ENCODE assay signal across 16 cellular contexts in the genomic region with DNA sequence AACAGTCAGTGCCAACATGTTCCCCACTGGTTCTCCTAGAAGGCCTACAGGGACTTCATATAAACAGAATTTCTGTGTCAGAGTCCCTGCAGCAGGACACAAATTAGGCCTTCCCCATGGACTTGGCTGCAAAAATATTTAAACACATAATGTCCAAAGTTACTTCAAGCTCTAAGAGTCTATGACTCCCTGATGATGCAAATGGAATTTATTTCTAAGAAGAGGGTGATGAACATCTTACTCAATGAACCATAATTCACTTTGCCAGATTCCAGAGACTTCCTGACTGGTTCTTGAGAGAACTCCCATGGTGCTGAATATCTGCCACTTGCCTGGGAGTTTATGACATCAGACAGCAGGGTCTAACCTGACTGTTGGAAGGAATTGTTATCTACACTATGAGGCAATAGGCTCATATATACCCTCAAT. TPM values are rescaled to one million over a fixed set of nuclear protein-coding genes. Genes with fewer than 3 reads are reported as not detected.
A peak's percentile ranks its signal among the peaks of the same experiment; 100 is the strongest.
DNase-seq lines count a peak whose midpoint lies in the region; ATAC-seq and TF ChIP-seq lines count a peak whose summit lies in the region.
"Had no signal": no experiment of that assay in that cellular context is flagged by ENCODE, and none has a peak within 500 bp of the region (broad histone marks: within the 10 kb centered on the region; RNA-seq: fewer than 3 reads in every experiment).

No MANE protein-coding gene starts in this region.

- H3F3A ChIP-seq in SK-N-SH (replicated peaks; ENCODE audit: insufficient read depth), result peaks cover 37% of the 10 kb centered on the region

- intact Hi-C loops in lower leg skin (cut with DNase I; ENCODE audit: low total_unique reads) (no loop called here), prostate gland (cut with DNase I) (no loop called here)

- no peaks in the 10 kb centered on the region for H4K20me1 ChIP-seq in SK-N-SH (ENCODE audit: insufficient read depth)
- H4K20me1 ChIP-seq: BLaER1 treated with 17β-estradiol and CSF1 and Interleukin-3, amounts not matched to agents 10 nM and 100 nM had no signal

- TF ChIP-seq POLR2A in lower leg skin (IDR thresholded peaks at IDR 0.05) (no peak), prostate gland (IDR thresholded peaks at IDR 0.05) (no peak)

- H3K27ac ChIP-seq in SK-N-SH (ENCODE audit: low read depth in 2 of 2, low read length in 1 of 2) (peak overlapping the region in 1 of 2 experiments; percentile 79; a peak in 2 of 4 replicates), prostate gland (no peak overlapping the region)
- H3K27ac ChIP-seq: BLaER1 treated with 17β-estradiol and CSF1 and Interleukin-3, amounts not matched to agents 10 nM and 100 nM had no signal

- POLR2A ChIA-PET in SK-N-SH (lab: Yijun Ruan, JAX), result no interaction called here

- CTCF ChIA-PET in SK-N-SH (lab: Yijun Ruan, JAX), result no interaction called here

- H3K9me2 ChIP-seq in SK-N-SH, result no peaks in the 10 kb centered on the region

- H3K4me3 ChIP-seq in SK-N-SH (ENCODE audit: low read depth in 2 of 2, low read length in 1 of 2) (no peak overlapping the region), lower leg skin (ENCODE audit: low read depth, poor library complexity, severe bottlenecking) (no peak overlapping the region), prostate gland (no peak overlapping the region)
- H3K4me3 ChIP-seq: BLaER1 treated with 17β-estradiol and CSF1 and Interleukin-3, amounts not matched to agents 10 nM and 100 nM; thyroid gland had no signal

- H3K36me3 ChIP-seq in SK-N-SH (replicated peaks in 1 of 2; ENCODE audit: control insufficient read depth in 1 of 2, insufficient read depth in 2 of 2, low read length in 1 of 2) (no peaks in the 10 kb centered on the region), prostate gland (no peaks in the 10 kb centered on the region)
- H3K36me3 ChIP-seq: BLaER1 treated with 17β-estradiol and CSF1 and Interleukin-3, amounts not matched to agents 10 nM and 100 nM; thyroid gland had no signal

- H3K4me1 ChIP-seq in SK-N-SH (ENCODE audit: control insufficient read depth in 1 of 2, insufficient read depth in 2 of 2, low read depth in 1 of 2, low read length in 1 of 2) (peaks cover 4 to 31% of the 10 kb centered on the region in 2 experiments), prostate gland (replicated peaks) (no peaks in the 10 kb centered on the region)

- no peak for TF ChIP-seq CTCF in SK-N-SH (IDR thresholded peaks at IDR 0.05)
- TF ChIP-seq CTCF in lower leg skin (IDR thresholded peaks at IDR 0.05), result no peak
- no peak for TF ChIP-seq CTCF in prostate gland (IDR thresholded peaks at IDR 0.05)

- peak overlapping the region; percentile 35; the same call in 1 of the 2 replicates for H3K9ac ChIP-seq in SK-N-SH
- H3K9ac ChIP-seq: BLaER1 treated with 17β-estradiol and CSF1 and Interleukin-3, amounts not matched to agents 10 nM and 100 nM had no signal

- no peak for ATAC-seq in HG03196 (IDR thresholded peaks at IDR 0.05; ENCODE audit: unreplicated experiment)

- no peaks in the 10 kb centered on the region for H3K9me3 ChIP-seq in SK-N-SH
- no peaks in the 10 kb centered on the region for H3K9me3 ChIP-seq in prostate gland
- H3K9me3 ChIP-seq: BLaER1 treated with 17β-estradiol and CSF1 and Interleukin-3, amounts not matched to agents 10 nM and 100 nM; thyroid gland had no signal

- H3K4me2 ChIP-seq in SK-N-SH, result 0 out of 2 replicates have a peak overlapping the region, but pooled peaks have one; percentile 21
- H3K4me2 ChIP-seq: BLaER1 treated with 17β-estradiol and CSF1 and Interleukin-3, amounts not matched to agents 10 nM and 100 nM had no signal

- DNase-seq in EL (peak; percentile 75), SK-N-SH (no peak), fibroblast of peridontal ligament (ENCODE audit: extremely low read depth) (peak; percentile 77), renal cortical epithelial cell (ENCODE audit: low read depth) (peak; percentile 66), superior temporal gyrus (ENCODE audit: extremely low spot score) (no peak), lower leg skin (ENCODE audit: low spot score in 2 of 2) (no peak), prostate gland (ENCODE audit: low spot score) (no peak)
- DNase-seq: activated B cell treated with CpG ODN at 0.5 μM for 24 hours, cortex of kidney, DND-41, NCI-H1417, NCI-H446 treated with DMSO at 0.1 percent for 48 hours, occipital lobe, thyroid gland had no signal

- H3K79me2 ChIP-seq in SK-N-SH (ENCODE audit: insufficient read depth), result no peaks in the 10 kb centered on the region

- peak in 1 of 2 experiments; percentile 62; a peak in 1 of 4 replicates for TF ChIP-seq EP300 in SK-N-SH (IDR thresholded peaks at IDR 0.05; ENCODE audit: borderline replicate concordance in 1 of 2, low read depth in 1 of 2, low read length in 1 of 2)

- TF ChIP-seq RAD21 in SK-N-SH (IDR thresholded peaks at IDR 0.05; ENCODE audit: low read length), result no peak

- H2AFZ ChIP-seq in SK-N-SH (ENCODE audit: low read depth), result no peak overlapping the region

- H3K27me3 ChIP-seq in SK-N-SH (ENCODE audit: insufficient read depth) (no peaks in the 10 kb centered on the region), prostate gland (replicated peaks; ENCODE audit: insufficient read depth) (no peaks in the 10 kb centered on the region)
- H3K27me3 ChIP-seq: thyroid gland had no signal

TF ChIP-seq in SK-N-SH, 30 proteins besides CTCF, POLR2A, EP300 and RAD21:
- TF ChIP-seq TCF12 (IDR thresholded peaks at IDR 0.05) (peak; percentile 69), FOSL2 (IDR thresholded peaks at IDR 0.05; ENCODE audit: borderline replicate concordance, low read depth) (peak; percentile 23; the same call in 1 of the 2 replicates), EZH2phosphoT487 (IDR thresholded peaks at IDR 0.05; ENCODE audit: borderline replicate concordance, low read depth) (no peak), NFIC (IDR thresholded peaks at IDR 0.05; ENCODE audit: borderline replicate concordance) (no peak), TAF1 (IDR thresholded peaks at IDR 0.05; ENCODE audit: borderline replicate concordance, low read depth, low read length) (no peak), TEAD4 (IDR thresholded peaks at IDR 0.05; ENCODE audit: borderline replicate concordance, insufficient read depth) (no peak), YY1 (IDR thresholded peaks at IDR 0.05; ENCODE audit: low read depth) (no peak)
- TF ChIP-seq, protein P1, sequence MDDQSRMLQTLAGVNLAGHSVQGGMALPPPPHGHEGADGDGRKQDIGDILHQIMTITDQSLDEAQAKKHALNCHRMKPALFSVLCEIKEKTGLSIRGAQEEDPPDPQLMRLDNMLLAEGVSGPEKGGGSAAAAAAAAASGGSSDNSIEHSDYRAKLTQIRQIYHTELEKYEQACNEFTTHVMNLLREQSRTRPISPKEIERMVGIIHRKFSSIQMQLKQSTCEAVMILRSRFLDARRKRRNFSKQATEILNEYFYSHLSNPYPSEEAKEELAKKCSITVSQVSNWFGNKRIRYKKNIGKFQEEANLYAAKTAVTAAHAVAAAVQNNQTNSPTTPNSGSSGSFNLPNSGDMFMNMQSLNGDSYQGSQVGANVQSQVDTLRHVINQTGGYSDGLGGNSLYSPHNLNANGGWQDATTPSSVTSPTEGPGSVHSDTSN (IDR thresholded peaks at IDR 0.05), result peak; percentile 82
- TF ChIP-seq, protein P2, sequence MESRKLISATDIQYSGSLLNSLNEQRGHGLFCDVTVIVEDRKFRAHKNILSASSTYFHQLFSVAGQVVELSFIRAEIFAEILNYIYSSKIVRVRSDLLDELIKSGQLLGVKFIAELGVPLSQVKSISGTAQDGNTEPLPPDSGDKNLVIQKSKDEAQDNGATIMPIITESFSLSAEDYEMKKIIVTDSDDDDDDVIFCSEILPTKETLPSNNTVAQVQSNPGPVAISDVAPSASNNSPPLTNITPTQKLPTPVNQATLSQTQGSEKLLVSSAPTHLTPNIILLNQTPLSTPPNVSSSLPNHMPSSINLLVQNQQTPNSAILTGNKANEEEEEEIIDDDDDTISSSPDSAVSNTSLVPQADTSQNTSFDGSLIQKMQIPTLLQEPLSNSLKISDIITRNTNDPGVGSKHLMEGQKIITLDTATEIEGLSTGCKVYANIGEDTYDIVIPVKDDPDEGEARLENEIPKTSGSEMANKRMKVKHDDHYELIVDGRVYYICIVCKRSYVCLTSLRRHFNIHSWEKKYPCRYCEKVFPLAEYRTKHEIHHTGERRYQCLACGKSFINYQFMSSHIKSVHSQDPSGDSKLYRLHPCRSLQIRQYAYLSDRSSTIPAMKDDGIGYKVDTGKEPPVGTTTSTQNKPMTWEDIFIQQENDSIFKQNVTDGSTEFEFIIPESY (IDR thresholded peaks at IDR 0.05; ENCODE audit: borderline replicate concordance, low read depth), result no peak

RNA-seq across cellular contexts. Expression of a gene that starts 32.7 kb away (rescaled TPM):
- polyA plus RNA-seq in SK-N-SH (2012; rRNA removed), result 1.9 and 2.2 TPM in 2 replicates
- polyA plus RNA-seq in SK-N-SH (2012; cell fraction: cytosol; rRNA removed), result 0.91 and 2.0 TPM in 2 replicates
- polyA plus RNA-seq in SK-N-SH (2012; cell fraction: nucleus; rRNA removed), result 1.2 and 2.4 TPM in 2 replicates
- 1.6 and 5.4 TPM in 2 replicates for total RNA-seq in renal cortical epithelial cell
- 1 to 10 TPM in 2 of 4 donors, under 1 TPM in 1, not detected in 1; 0.30 to 2.0 (median 2.0) TPM for total RNA-seq in lower leg skin
- under 1 TPM; 0.14 to 0.74 TPM for total RNA-seq in prostate gland

Comparison
In these comparisons a context has a peak if more than half of its experiments do, and no peak if none do; other contexts are left out.
1. DNase-seq: peak in EL (single experiment), fibroblast of peridontal ligament (single experiment) and renal cortical epithelial cell (single experiment); none in SK-N-SH (single experiment), superior temporal gyrus (single experiment), lower leg skin (0 of 2) and prostate gland (single experiment).